Comparison of ENCODE assay signal across 21 cellular contexts in the genomic region with DNA sequence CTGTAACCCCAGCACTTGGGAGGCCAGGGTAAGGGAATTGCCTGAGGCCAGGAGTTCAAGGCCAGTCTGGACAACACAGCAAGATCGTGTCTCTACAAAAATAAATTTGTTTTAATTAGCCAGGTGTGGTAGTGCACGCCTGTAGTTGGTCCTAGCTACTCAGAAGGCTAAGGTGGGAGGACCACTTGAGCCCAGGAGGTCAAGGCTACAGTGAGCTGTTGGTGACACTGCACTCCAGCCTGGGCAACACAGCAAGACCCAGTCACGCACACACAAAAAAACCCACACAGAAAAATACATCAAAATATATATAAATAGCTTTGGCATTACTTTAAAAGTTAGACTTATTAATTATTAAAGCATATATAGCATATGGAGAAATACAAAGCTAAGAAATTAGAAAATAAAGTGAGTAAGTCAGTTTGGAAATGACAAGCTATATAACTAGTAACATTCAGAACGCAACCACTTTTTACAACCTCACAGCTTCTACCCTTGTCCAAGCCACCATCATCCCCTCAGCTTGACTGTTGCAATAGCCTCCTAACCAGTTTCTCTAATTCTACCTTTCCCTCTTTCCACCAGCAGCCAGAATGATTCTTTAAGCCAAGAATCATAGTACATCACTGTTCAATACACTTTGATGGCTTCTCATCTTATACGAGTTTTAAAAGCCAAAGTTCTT. TPM values are rescaled to one million over a fixed set of nuclear protein-coding genes. Genes with fewer than 3 reads are reported as not detected.
DNase-seq lines count a peak whose midpoint lies in the region; ATAC-seq and TF ChIP-seq lines count a peak whose summit lies in the region.
"Had no signal": no experiment of that assay in that cellular context is flagged by ENCODE, and none has a peak within 500 bp of the region (broad histone marks: within the 10 kb centered on the region; RNA-seq: fewer than 3 reads in every experiment).

No MANE protein-coding gene starts in this region.

- no peaks in the 10 kb centered on the region for H3K27me3 Mint-ChIP-seq in chondrocyte (ENCODE audit: low read depth)

- POLR2A ChIA-PET in HEK293 (lab: Yijun Ruan, JAX): interaction anchor here (0.7 kb wide), 1 partner anchor 129 kb away, joined by 4 read pairs; no protein-coding TSS in a partner anchor
- POLR2A ChIA-PET in Panc1 (lab: Charles Lee): interaction anchor here (0.5 kb wide), 1 partner anchor 13 kb away, joined by 3 read pairs; no protein-coding TSS in a partner anchor

- no peak overlapping the region for H3K27ac ChIP-seq in HEK293 (ENCODE audit: extremely low read depth, low read depth, low read length)
- no peak overlapping the region for H3K27ac ChIP-seq in Panc1 (ENCODE audit: low read length)
- no peak overlapping the region for H3K27ac ChIP-seq in thyroid gland

- H3K9me3 ChIP-seq in HEK293 (ENCODE audit: control insufficient read depth, insufficient read depth, low read depth, low read length): no peaks in the 10 kb centered on the region
- no peaks in the 10 kb centered on the region for H3K9me3 ChIP-seq in Panc1 (ENCODE audit: control insufficient read depth, insufficient read depth, low read depth, low read length)
- no peaks in the 10 kb centered on the region for H3K9me3 ChIP-seq in thyroid gland
- H3K9me3 ChIP-seq: BE2C had no signal

- H3K36me3 Mint-ChIP-seq in chondrocyte (ENCODE audit: low read depth): no peaks in the 10 kb centered on the region
- H3K36me3 Mint-ChIP-seq in stimulated activated effector memory CD8-positive, alpha-beta T cell treated with anti-CD3 and anti-CD28 coated beads, Interleukin-12 subunit alpha, Interleukin-12 subunit beta, amount 100 ng/mL, for 72 hours: no peaks in the 10 kb centered on the region
- H3K36me3 Mint-ChIP-seq: CD4-positive, CD25-positive, alpha-beta regulatory T cell had no signal

- H3K36me3 ChIP-seq in HEK293 (ENCODE audit: control insufficient read depth in 2 of 2, insufficient read depth in 1 of 2, low read length in 2 of 2) (no peaks in the 10 kb centered on the region; a peak in 1 of 3 replicates), Panc1 (ENCODE audit: control insufficient read depth, insufficient read depth, low read length) (no peaks in the 10 kb centered on the region), thyroid gland (no peaks in the 10 kb centered on the region)
- H3K36me3 ChIP-seq: BE2C had no signal

- 89 to 91% methylated on average over 5 of the region's 5 CpGs for WGBS in thyroid gland, 2 donors

- no peak for DNase-seq in Panc1 (ENCODE audit: low read depth, low spot score)
- no peak for DNase-seq in chondrocyte (ENCODE audit: low spot score)
- DNase-seq in stimulated activated effector memory CD8-positive, alpha-beta T cell treated with anti-CD3 and anti-CD28 coated beads, Interleukin-12 subunit alpha, Interleukin-12 subunit beta, amount 100 ng/mL, for 72 hours (ENCODE audit: low spot score in 2 of 2): no peak
- no peak for DNase-seq in NCI-H1417 treated with DMSO at 0.1 percent for 48 hours (lab: John Stamatoyannopoulos, UW)
- DNase-seq in activated T-cell treated with anti-CD3 and anti-CD28 coated beads, Interleukin-2, amount 50 U/mL, for 1 hour: no peak
- DNase-seq in thyroid gland: no peak
- DNase-seq: ACHN; BE2C; C1 segment of cervical spinal cord; CD4-positive, CD25-positive, alpha-beta regulatory T cell; CD8-positive, alpha-beta memory T cell; COR-L47; DMS 273 treated with DMSO at 0.1 percent for 48 hours; DMS53; DND-41; EL; HCEC 1CT; HFFc6 had no signal

- H3K27me3 ChIP-seq in Panc1 (ENCODE audit: control insufficient read depth, insufficient read depth, low read length) (no peaks in the 10 kb centered on the region), thyroid gland (no peaks in the 10 kb centered on the region)
- H3K27me3 ChIP-seq: BE2C had no signal

- peaks cover 24% of the 10 kb centered on the region for H3K4me1 Mint-ChIP-seq in chondrocyte (ENCODE audit: low read depth)
- H3K4me1 Mint-ChIP-seq in stimulated activated effector memory CD8-positive, alpha-beta T cell treated with anti-CD3 and anti-CD28 coated beads, Interleukin-12 subunit alpha, Interleukin-12 subunit beta, amount 100 ng/mL, for 72 hours: peaks cover 6% of the 10 kb centered on the region

- H3K4me3 ChIP-seq in HEK293 (ENCODE audit: low read depth, low read length) (no peak overlapping the region), Panc1 (ENCODE audit: low read depth in 2 of 2, low read length in 2 of 2) (no peak overlapping the region), thyroid gland (replicated peaks in 1 of 3) (no peak overlapping the region)
- H3K4me3 ChIP-seq: GM23338 had no signal

- no TSS peak for BruUV-seq in Panc1 (replicated peaks; lab: Mats Ljungman, UMichigan)

- H3K4me1 ChIP-seq in HEK293 (ENCODE audit: control insufficient read depth, insufficient read depth, low read length) (no peaks in the 10 kb centered on the region), Panc1 (ENCODE audit: control insufficient read depth, insufficient read depth, low read length) (peaks cover 4% of the 10 kb centered on the region; the same call in 1 of the 2 replicates), thyroid gland (no peaks in the 10 kb centered on the region)
- H3K4me1 ChIP-seq: BE2C had no signal

- no peaks in the 10 kb centered on the region for H3K9me3 Mint-ChIP-seq in chondrocyte (ENCODE audit: low read depth)
- no peaks in the 10 kb centered on the region for H3K9me3 Mint-ChIP-seq in stimulated activated effector memory CD8-positive, alpha-beta T cell treated with anti-CD3 and anti-CD28 coated beads, Interleukin-12 subunit alpha, Interleukin-12 subunit beta, amount 100 ng/mL, for 72 hours
- H3K9me3 Mint-ChIP-seq: CD4-positive, CD25-positive, alpha-beta regulatory T cell; CD8-positive, alpha-beta memory T cell; GM23338; HFFc6 had no signal

- CTCF ChIA-PET in HEK293 (lab: Yijun Ruan, JAX): interaction anchor here (0.6 kb wide), 1 partner anchor 87 kb away, joined by 4 read pairs; no protein-coding TSS in a partner anchor
- CTCF ChIA-PET in Panc1 (lab: Charles Lee): interaction anchor here (1.0 kb wide), 1 partner anchor 63 kb away, joined by 6 read pairs; no protein-coding TSS in a partner anchor

- peak; percentile 34; the same call in 1 of the 2 replicates for ATAC-seq in Panc1
- ATAC-seq in stimulated activated effector memory CD8-positive, alpha-beta T cell treated with anti-CD3 and anti-CD28 coated beads, Interleukin-12 subunit alpha, Interleukin-12 subunit beta, amount 100 ng/mL, for 72 hours: peak; percentile 79
- ATAC-seq: GM23338 had no signal

- intact Hi-C loops in Panc1 (cut with micrococcal nuclease; ENCODE audit: unreplicated experiment): no loop called here
- intact Hi-C loops in thyroid gland (cut with DNase I): no loop called here

- TF ChIP-seq POLR2A in thyroid gland (IDR thresholded peaks at IDR 0.05): no peak

- in situ Hi-C loops in Panc1 (cut with HindIII; ENCODE audit: low pct_unique_long_range_greater_than_20kb, low sequenced_read_pairs): no loop called here

- H3K27ac Mint-ChIP-seq in chondrocyte (ENCODE audit: unreplicated experiment): peak overlapping the region; percentile 43
- no peak overlapping the region for H3K27ac Mint-ChIP-seq in stimulated activated effector memory CD8-positive, alpha-beta T cell treated with anti-CD3 and anti-CD28 coated beads, Interleukin-12 subunit alpha, Interleukin-12 subunit beta, amount 100 ng/mL, for 72 hours
- H3K27ac Mint-ChIP-seq: CD4-positive, CD25-positive, alpha-beta regulatory T cell; GM23338; HFFc6 had no signal

- TF ChIP-seq CTCF in HEK293 (tag by site-specific recombination; IDR thresholded peaks at IDR 0.05) (no peak), Panc1 (IDR thresholded peaks at IDR 0.05) (no peak), chondrocyte (IDR thresholded peaks at IDR 0.05) (no peak), thyroid gland (IDR thresholded peaks at IDR 0.05) (no peak)

- H3K4me3 Mint-ChIP-seq in chondrocyte (ENCODE audit: unreplicated experiment): no peak overlapping the region
- no peak overlapping the region for H3K4me3 Mint-ChIP-seq in stimulated activated effector memory CD8-positive, alpha-beta T cell treated with anti-CD3 and anti-CD28 coated beads, Interleukin-12 subunit alpha, Interleukin-12 subunit beta, amount 100 ng/mL, for 72 hours
- H3K4me3 Mint-ChIP-seq: CD4-positive, CD25-positive, alpha-beta regulatory T cell; CD8-positive, alpha-beta memory T cell; GM23338; HFFc6 had no signal

TF ChIP-seq in HEK293, 187 proteins besides CTCF, POLR2A, EP300 and RAD21:
- peak; percentile 91 for TF ChIP-seq ZNF121 (tag by site-specific recombination; IDR thresholded peaks at IDR 0.05)
- no peak for TF ChIP-seq ZNF157 (tag by site-specific recombination; IDR thresholded peaks at IDR 0.05)
TF ChIP-seq in HEK293: peak in this region for 1.

RNA-seq across cellular contexts. Expression of a gene that starts 14.5 kb away (rescaled TPM):
- total RNA-seq in Panc1 (2021; ENCODE audit: unreplicated experiment) (36.3 TPM), chondrocyte (21.1 to 36.3 TPM (median 23.4 TPM) in 3 replicates), thyroid gland (10 to 100 TPM; 16.0 to 36.2 (median 20.9) TPM)
- 11.3 TPM for polyA plus RNA-seq in Panc1 (2012; ENCODE audit: insufficient read length)

RNA-seq across cellular contexts. Expression of a gene that starts 56.9 kb away (rescaled TPM):
- total RNA-seq in Panc1 (2021; ENCODE audit: unreplicated experiment): 26.1 TPM
- 15.5 TPM for polyA plus RNA-seq in Panc1 (2012; ENCODE audit: insufficient read length)
- 1.4 to 2.1 TPM (median 1.6 TPM) in 3 replicates for total RNA-seq in chondrocyte
- 100 to 1,000 TPM in 2 of 4 donors, 10 to 100 TPM in 2; 61.2 to 154 (median 105) TPM for total RNA-seq in thyroid gland
- total RNA-seq: CD4-positive, CD25-positive, alpha-beta regulatory T cell; CD8-positive, alpha-beta memory T cell; GM23338 had no signal
- polyA plus RNA-seq: CD4-positive, CD25-positive, alpha-beta regulatory T cell; CD8-positive, alpha-beta memory T cell; GM23338 had no signal

RNA-seq across cellular contexts. Expression of a gene that starts 58.3 kb away (rescaled TPM):
- total RNA-seq in Panc1 (2021; ENCODE audit: unreplicated experiment) (not detected), chondrocyte (not detected in 3 replicates), thyroid gland (not detected)
- polyA plus RNA-seq in Panc1 (2012; ENCODE audit: insufficient read length): not detected
- total RNA-seq: CD4-positive, CD25-positive, alpha-beta regulatory T cell; CD8-positive, alpha-beta memory T cell; G401; GM23338; HFFc6 had no signal
- polyA plus RNA-seq: CD4-positive, CD25-positive, alpha-beta regulatory T cell; CD8-positive, alpha-beta memory T cell; GM23338 had no signal
